11 cellular contexts compared by ENCODE assay signal in genomic region chr3:117322866-117323265, GRCh38.
A peak's percentile ranks its signal among the peaks of the same experiment; 100 is the strongest.
DNase-seq lines count a peak whose midpoint lies in the region; ATAC-seq and TF ChIP-seq lines count a peak whose summit lies in the region.
"Had no signal": no experiment of that assay in that cellular context is flagged by ENCODE, and none has a peak within 500 bp of the region (broad histone marks: within the 10 kb centered on the region; RNA-seq: fewer than 3 reads in every experiment).

No MANE protein-coding gene starts in this region.

- no peaks in the 10 kb centered on the region for H3K4me1 ChIP-seq in stomach
- H3K4me1 ChIP-seq: tibial artery had no signal

- POLR2A ChIA-PET in WTC11 (lab: Charles Lee), result no interaction called here

- peak; percentile 72 for ATAC-seq in WTC11
- no peak for ATAC-seq in HG03280 (IDR thresholded peaks at IDR 0.05; ENCODE audit: unreplicated experiment)

- DNase-seq in AML-193 (lab: John Stamatoyannopoulos, UW) (peak; percentile 25 to 28), HT-29 (ENCODE audit: low spot score) (peak; percentile 42), WTC11 (ENCODE audit: low spot score) (no peak), iris pigment epithelial cell (ENCODE audit: low read depth) (peak; percentile 1), stomach (no peak), H4 (ENCODE audit: low spot score) (no peak), NCI-H2081 (lab: John Stamatoyannopoulos, UW) (no peak)
- DNase-seq: activated B cell treated with CpG ODN at 0.5 μM for 24 hours, tibial artery had no signal

- CTCF ChIA-PET in WTC11 (lab: Charles Lee), result no interaction called here

- no peak for TF ChIP-seq EP300 in stomach (IDR thresholded peaks at IDR 0.05)

- no peaks in the 10 kb centered on the region for H3K4me1 Mint-ChIP-seq in WTC11
- H3K4me1 Mint-ChIP-seq: activated B cell treated with CpG ODN at 0.5 μM for 24 hours, memory B cell had no signal

- no peak overlapping the region for H3K27ac Mint-ChIP-seq in WTC11
- H3K27ac Mint-ChIP-seq: activated B cell treated with CpG ODN at 0.5 μM for 24 hours, memory B cell had no signal

- intact Hi-C loops in stomach (cut with DNase I; ENCODE audit: low total_unique reads), result no loop called here

- no peak overlapping the region for H3K4me3 ChIP-seq in stomach
- H3K4me3 ChIP-seq: tibial artery had no signal

- H3K9me3 ChIP-seq in stomach, result no peaks in the 10 kb centered on the region

- no peaks in the 10 kb centered on the region for H3K36me3 Mint-ChIP-seq in WTC11
- H3K36me3 Mint-ChIP-seq: memory B cell had no signal

- H3K9me3 Mint-ChIP-seq in WTC11, result peaks cover 15% of the 10 kb centered on the region

- TF ChIP-seq CTCF in WTC11 (IDR thresholded peaks at IDR 0.05) (no peak), stomach (IDR thresholded peaks at IDR 0.05) (no peak)

- H3K36me3 ChIP-seq in stomach, result no peaks in the 10 kb centered on the region
- H3K36me3 ChIP-seq: tibial artery had no signal

- H3K27me3 ChIP-seq in stomach, result no peaks in the 10 kb centered on the region
- H3K27me3 ChIP-seq: tibial artery had no signal

- H3K27me3 Mint-ChIP-seq in WTC11 (ENCODE audit: low read depth), result peaks cover 3% of the 10 kb centered on the region; the same call in 1 of the 2 replicates
- H3K27me3 Mint-ChIP-seq: activated B cell treated with CpG ODN at 0.5 μM for 24 hours, memory B cell had no signal

- 30 to 45% (median 38%) methylated on average over 1 of the region's 1 CpG for WGBS in stomach, 5 donors

- TF ChIP-seq POLR2A in stomach (IDR thresholded peaks at IDR 0.05), result no peak

- H3K4me3 Mint-ChIP-seq in WTC11, result no peak overlapping the region
- H3K4me3 Mint-ChIP-seq: activated B cell treated with CpG ODN at 0.5 μM for 24 hours, memory B cell had no signal

- H3K27ac ChIP-seq in stomach, result no peak overlapping the region
- H3K27ac ChIP-seq: tibial artery had no signal

TF ChIP-seq in WTC11, 78 proteins besides CTCF, POLR2A, EP300 and RAD21:
- 0 out of 2 replicates have a peak, but pooled peaks have one; percentile 19 for TF ChIP-seq ETV6 (CRISPR knock-in tag; IDR thresholded peaks at IDR 0.05)
- no peak for TF ChIP-seq AFF4 (CRISPR knock-in tag; IDR thresholded peaks at IDR 0.05; ENCODE audit: borderline replicate concordance)
TF ChIP-seq in WTC11: peak in this region for 1.

Comparison
In these comparisons a context has a peak if more than half of its experiments do, and no peak if none do; other contexts are left out.
1. DNase-seq: peak in AML-193 (2 of 2), HT-29 (single experiment) and iris pigment epithelial cell (single experiment); none in WTC11 (single experiment), stomach (single experiment), H4 (single experiment) and NCI-H2081 (0 of 2).